18 cellular contexts compared by ENCODE assay signal in genomic region chr3:52039426-52039825, GRCh38. TPM values are rescaled to one million over a fixed set of nuclear protein-coding genes. Genes with fewer than 3 reads are reported as not detected.
A peak's percentile ranks its signal among the peaks of the same experiment; 100 is the strongest.
DNase-seq lines count a peak whose midpoint lies in the region; TF ChIP-seq lines count a peak whose summit lies in the region.
"Had no signal": no experiment of that assay in that cellular context is flagged by ENCODE, and none has a peak within 500 bp of the region (broad histone marks: within the 10 kb centered on the region; RNA-seq: fewer than 3 reads in every experiment).

No MANE protein-coding gene starts in this region.

- no peak overlapping the region for H3K27ac Mint-ChIP-seq in MCF 10A (ENCODE audit: low read depth, unreplicated experiment)
- H3K27ac Mint-ChIP-seq: activated T-helper 2 cell treated with anti-CD3 and anti-CD28 coated beads, Interferon-gamma antibody, Interleukin-2, Interleukin-4, amounts not matched to agents 10 μg/mL and 5 μg/mL and 100 μg/mL, durations not matched to agents 14 hours and 24 hours and 36 hours; type B pancreatic cell had no signal

- H3K4me1 ChIP-seq in breast epithelium (peaks cover 5 to 12% of the 10 kb centered on the region in 2 donors), suprapubic skin (peaks cover 48% of the 10 kb centered on the region)
- H3K4me1 ChIP-seq: adrenal gland had no signal

- DNase-seq in breast epithelium (ENCODE audit: low spot score in 2 of 2) (peak in 1 of 2 donors; percentile 44), MCF 10A (ENCODE audit: unreplicated experiment) (no peak), dorsolateral prefrontal cortex (peak in 1 of 10 donors; percentile 68), medulla oblongata (ENCODE audit: extremely low spot score) (peak; percentile 59), suprapubic skin (ENCODE audit: low spot score in 2 of 2) (no peak), retina (no peak), NCI-H1417 treated with DMSO at 0.1 percent for 48 hours (lab: John Stamatoyannopoulos, UW) (no peak), NCI-H748 (lab: John Stamatoyannopoulos, UW; ENCODE audit: unreplicated experiment) (no peak)
- DNase-seq: glutamatergic neuron; MM.1S; NCI-H187; SHP77 treated with DMSO at 0.1 percent for 48 hours; stimulated activated CD4-positive, alpha-beta T cell treated with anti-CD3 and anti-CD28 coated beads, Interleukin-4, amount 100 ng/mL, for 4 hours had no signal

- no peaks in the 10 kb centered on the region for H3K9me3 Mint-ChIP-seq in MCF 10A (ENCODE audit: unreplicated experiment)
- H3K9me3 Mint-ChIP-seq: activated T-helper 2 cell treated with anti-CD3 and anti-CD28 coated beads, Interferon-gamma antibody, Interleukin-2, Interleukin-4, amounts not matched to agents 10 μg/mL and 5 μg/mL and 100 μg/mL, durations not matched to agents 14 hours and 24 hours and 36 hours; type B pancreatic cell had no signal

- H3K9me3 ChIP-seq in breast epithelium (no peaks in the 10 kb centered on the region), suprapubic skin (no peaks in the 10 kb centered on the region)
- H3K9me3 ChIP-seq: adrenal gland had no signal

- POLR2A ChIA-PET in MCF 10A (lab: Yijun Ruan, JAX), result interaction anchor here (2.3 to 4.3 kb wide), 2 partner anchors 14 to 18 kb away, joined by 16 to 22 read pairs; partner anchors contain the start of gene DUSP7

- H3K4me3 ChIP-seq in breast epithelium, result peak overlapping the region in 1 of 3 donors; percentile 29
- H3K4me3 ChIP-seq in dorsolateral prefrontal cortex, result peak overlapping the region in 1 of 59 donors; percentile 19
- no peak overlapping the region for H3K4me3 ChIP-seq in suprapubic skin
- H3K4me3 ChIP-seq: adrenal gland, GM12878 had no signal

- peaks cover 31% of the 10 kb centered on the region for H3K4me1 Mint-ChIP-seq in MCF 10A (ENCODE audit: insufficient read depth, unreplicated experiment)

- H3K27me3 Mint-ChIP-seq in MCF 10A (ENCODE audit: insufficient read depth, unreplicated experiment), result no peaks in the 10 kb centered on the region

- H3K27me3 ChIP-seq in breast epithelium (no peaks in the 10 kb centered on the region), dorsolateral prefrontal cortex (no peaks in the 10 kb centered on the region), suprapubic skin (no peaks in the 10 kb centered on the region)
- H3K27me3 ChIP-seq: adrenal gland had no signal

- TF ChIP-seq CTCF in breast epithelium (IDR thresholded peaks at IDR 0.05) (no peak), MCF 10A (IDR thresholded peaks at IDR 0.05; ENCODE audit: unreplicated experiment) (no peak), dorsolateral prefrontal cortex (IDR thresholded peaks at IDR 0.05 in 54 of 56, conservative IDR thresholded peaks at IDR 0.05 in 2 of 56; ENCODE audit: low read depth in 1 of 56, partially characterized antibody in 56 of 56) (no peak), suprapubic skin (IDR thresholded peaks at IDR 0.05) (no peak)

- intact Hi-C loops in breast epithelium (cut with DNase I; ENCODE audit: low total_unique reads), result no loop called here
- intact Hi-C loops in MCF 10A (cut with micrococcal nuclease), result no loop called here
- intact Hi-C loops in dorsolateral prefrontal cortex (cut with DNase I), result no loop called here

- 80% methylated on average over 4 of the region's 4 CpGs for WGBS in suprapubic skin

- H3K36me3 ChIP-seq in breast epithelium, result no peaks in the 10 kb centered on the region
- H3K36me3 ChIP-seq in suprapubic skin, result no peaks in the 10 kb centered on the region
- H3K36me3 ChIP-seq: adrenal gland had no signal

- H3K27ac ChIP-seq in breast epithelium (peak overlapping the region; percentile 91 to 93), dorsolateral prefrontal cortex (peak overlapping the region; percentile 52 to 100 (median 98)), suprapubic skin (peak overlapping the region; percentile 75)
- H3K27ac ChIP-seq: 22Rv1 had no signal

- no peak overlapping the region for H3K4me3 Mint-ChIP-seq in MCF 10A (ENCODE audit: unreplicated experiment)
- H3K4me3 Mint-ChIP-seq: type B pancreatic cell had no signal

- no TSS peak for BruUV-seq in MCF 10A (replicated peaks; lab: Mats Ljungman, UMichigan)

- TF ChIP-seq EP300 in suprapubic skin (IDR thresholded peaks at IDR 0.05), result no peak

- no peak for TF ChIP-seq POLR2A in breast epithelium (IDR thresholded peaks at IDR 0.05)
- TF ChIP-seq POLR2A in suprapubic skin (IDR thresholded peaks at IDR 0.05), result no peak

- H3K36me3 Mint-ChIP-seq in MCF 10A (ENCODE audit: insufficient read depth, unreplicated experiment), result no peaks in the 10 kb centered on the region
- H3K36me3 Mint-ChIP-seq: type B pancreatic cell had no signal

- CTCF ChIA-PET in MCF 10A (lab: Yijun Ruan, JAX), result interaction anchor here (2.6 to 3.6 kb wide), 2 partner anchors 14 to 38 kb away, joined by 15 to 32 read pairs; no protein-coding TSS in a partner anchor

RNA-seq across cellular contexts. Expression of gene DUSP7, which starts 16.9 kb away (rescaled TPM):
- total RNA-seq in breast epithelium (10 to 100 TPM in 1 of 3 donors, 1 to 10 TPM in 2; 7.0 to 11.1 (median 8.6) TPM), MCF 10A (2022) (67.4 and 69.1 TPM in 2 replicates), dorsolateral prefrontal cortex (10 to 100 TPM; 29.0 to 90.9 (median 44.8) TPM), suprapubic skin (100 to 1,000 TPM in 3 of 4 donors, 10 to 100 TPM in 1; 91.1 to 190 (median 146) TPM)

RNA-seq across cellular contexts. Expression of gene RPL29, which starts 43.7 kb away (rescaled TPM):
- total RNA-seq in breast epithelium (1,000 to 10,000 TPM; 1,890 to 2,530 (median 2,229) TPM), MCF 10A (2022) (1,551 and 1,602 TPM in 2 replicates), dorsolateral prefrontal cortex (100 to 1,000 TPM; 154 to 416 (median 290) TPM), suprapubic skin (1,000 to 10,000 TPM; 1,428 to 2,708 (median 2,246) TPM)

RNA-seq across cellular contexts. Expression of gene ACY1, which starts 56.1 kb away (rescaled TPM):
- total RNA-seq in breast epithelium (10 to 100 TPM; 40.0 to 49.2 (median 46.4) TPM), MCF 10A (2022) (109 and 164 TPM in 2 replicates), dorsolateral prefrontal cortex (10 to 100 TPM in 116 of 120 experiments, 1 to 10 TPM in 4; 8.1 to 33.2 (median 16.3) TPM), suprapubic skin (10 to 100 TPM; 31.2 to 49.3 (median 36.8) TPM)
